Comparison of ENCODE assay signal across 15 cellular contexts in the genomic region with DNA sequence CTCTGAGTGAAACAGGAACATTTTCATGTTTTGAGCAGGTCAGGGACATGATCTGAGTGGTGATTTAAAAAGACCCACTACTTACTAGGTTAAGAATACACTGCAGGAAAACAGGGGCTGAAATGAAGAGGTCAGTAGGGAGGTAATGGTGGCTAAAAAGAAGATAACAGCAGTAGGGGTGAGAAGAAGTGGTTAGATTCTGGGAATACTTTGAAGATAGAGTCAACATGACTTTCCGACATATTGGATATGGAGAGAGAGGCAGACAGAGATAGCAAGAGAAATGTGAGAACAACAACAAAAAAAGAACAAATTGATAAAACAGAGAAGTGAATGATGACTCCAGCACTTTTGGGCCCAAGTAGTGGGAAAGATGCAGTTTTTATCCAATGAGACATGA.
"Had no signal": no experiment of that assay in that cellular context is flagged by ENCODE, and none has a peak within 500 bp of the region (broad histone marks: within the 10 kb centered on the region; RNA-seq: fewer than 3 reads in every experiment).

No MANE protein-coding gene starts in this region.

- H3K4me1 ChIP-seq: SJSA1 had no signal

- H3K9me2 ChIP-seq: SK-N-SH had no signal

- H3K36me3 Mint-ChIP-seq: IgD-negative memory B cell, T-cell had no signal

- H3K9ac ChIP-seq: KMS-11, SK-N-SH had no signal

- DNase-seq: MV-4-11, NCI-H1436 treated with DMSO at 0.1 percent for 48 hours, NCI-H187 treated with DMSO at 0.1 percent for 48 hours, NCI-H510A, NCI-H524 treated with DMSO at 0.1 percent for 48 hours, T-cell had no signal

- ATAC-seq: K562, Panc1, PC-3, T-cell had no signal

- H3K27ac Mint-ChIP-seq: IgD-negative memory B cell, T-cell had no signal

- H3K36me3 ChIP-seq: SJSA1 had no signal

- H3K4me3 Mint-ChIP-seq: IgD-negative memory B cell, T-cell had no signal

- H3K4me3 ChIP-seq: K562, SJSA1 had no signal

- H3K27me3 ChIP-seq: SJSA1 had no signal

- H3K9me3 ChIP-seq: SJSA1, SK-N-SH had no signal

- H3K9me3 Mint-ChIP-seq: IgD-negative memory B cell had no signal

- H3K4me2 ChIP-seq: KMS-11, SK-N-SH had no signal

- H3K27ac ChIP-seq: HL-60, KMS-11, RWPE1, SJSA1 had no signal

- H3K4me1 Mint-ChIP-seq: IgD-negative memory B cell, T-cell had no signal
